34 cellular contexts compared by ENCODE assay signal in the genomic region with DNA sequence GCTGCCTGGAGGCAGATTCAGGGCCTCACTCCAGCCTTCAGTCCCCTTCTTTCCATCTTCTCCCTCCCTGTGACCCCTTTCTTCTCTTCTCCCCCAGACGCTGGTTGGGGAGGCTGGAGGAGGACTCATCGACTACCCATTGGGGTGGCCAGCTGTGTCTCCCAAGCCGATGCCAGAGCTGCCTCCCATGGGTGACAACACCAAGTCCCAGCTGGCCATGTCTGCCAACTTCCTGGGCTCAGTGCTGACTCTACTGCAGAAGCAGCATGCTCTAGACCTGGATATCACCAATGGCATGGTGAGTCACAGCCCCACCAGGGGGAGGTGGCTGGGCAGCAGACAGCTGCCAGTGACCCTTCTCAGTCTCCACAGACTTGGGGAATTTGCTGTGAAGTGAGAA. TPM values are rescaled to one million over a fixed set of nuclear protein-coding genes. Genes with fewer than 3 reads are reported as not detected.
"Had no signal": no experiment of that assay in that cellular context is flagged by ENCODE, and none has a peak within 500 bp of the region (broad histone marks: within the 10 kb centered on the region; RNA-seq: fewer than 3 reads in every experiment).

No MANE protein-coding gene starts in this region.

- H3K4me3 ChIP-seq: adrenal gland, body of pancreas, gastroesophageal sphincter, hepatocyte, pancreas, psoas muscle, stomach, tibial artery, upper lobe of right lung had no signal

- H3K4me1 Mint-ChIP-seq: activated B cell treated with CpG ODN at 0.5 μM for 24 hours; activated T-helper 17 cell treated with anti-CD3 and anti-CD28 coated beads, Interleukin-2, amount 50 U/mL, for 72 hours; mesothelial cell of epicardium; naive B cell; nephron progenitor cell; stimulated activated naive B cell treated with anti-CD40 and anti-IgM and Interleukin-4, amounts not matched to agents 10 μg/mL and 1 μg/mL and 100 μg/mL, for 72 hours had no signal

- H3K27ac Mint-ChIP-seq: activated B cell treated with CpG ODN at 0.5 μM for 24 hours; activated CD8-positive, alpha-beta T cell treated with anti-CD3 and anti-CD28 coated beads for 36 hours; activated naive CD4-positive, alpha-beta T cell treated with anti-CD3 and anti-CD28 coated beads, Interleukin-2, amount 50 U/mL, for 72 hours; activated T-helper 17 cell treated with anti-CD3 and anti-CD28 coated beads, Interleukin-2, amount 50 U/mL, for 72 hours; effector memory CD8-positive, alpha-beta T cell; mesothelial cell of epicardium; nephron progenitor cell; stimulated activated naive B cell treated with anti-CD40 and anti-IgM and Interleukin-4, amounts not matched to agents 10 μg/mL and 1 μg/mL and 100 μg/mL, for 72 hours had no signal

- H3K9me3 Mint-ChIP-seq: activated B cell treated with CpG ODN at 0.5 μM for 24 hours; activated CD8-positive, alpha-beta T cell treated with anti-CD3 and anti-CD28 coated beads for 36 hours; activated T-cell treated with anti-CD3 and anti-CD28 coated beads, Interleukin-2, amount 50 U/mL, for 4 hours; effector memory CD8-positive, alpha-beta T cell; mesothelial cell of epicardium; nephron progenitor cell; stimulated activated naive B cell treated with anti-CD40 and anti-IgM and Interleukin-4, amounts not matched to agents 10 μg/mL and 1 μg/mL and 100 μg/mL, for 72 hours had no signal

- H3K27me3 Mint-ChIP-seq: activated B cell treated with CpG ODN at 0.5 μM for 24 hours; activated CD8-positive, alpha-beta T cell treated with anti-CD3 and anti-CD28 coated beads for 36 hours; activated T-helper 17 cell treated with anti-CD3 and anti-CD28 coated beads, Interleukin-2, amount 50 U/mL, for 72 hours; effector memory CD8-positive, alpha-beta T cell had no signal

- ATAC-seq: activated CD8-positive, alpha-beta T cell treated with anti-CD3 and anti-CD28 coated beads for 36 hours; activated naive CD4-positive, alpha-beta T cell treated with anti-CD3 and anti-CD28 coated beads, Interleukin-2, amount 50 U/mL, for 72 hours; activated T-cell treated with anti-CD3 and anti-CD28 coated beads, Interleukin-2, amount 50 U/mL, for 4 hours; activated T-helper 17 cell treated with anti-CD3 and anti-CD28 coated beads, Interleukin-2, amount 50 U/mL, for 72 hours; body of pancreas; effector memory CD8-positive, alpha-beta T cell; gastroesophageal sphincter; left colon; pancreas; psoas muscle; stimulated activated naive B cell treated with anti-CD40 and anti-IgM and Interleukin-4, amounts not matched to agents 10 μg/mL and 1 μg/mL and 100 μg/mL, for 72 hours; upper lobe of right lung had no signal

- H3K36me3 Mint-ChIP-seq: activated naive CD4-positive, alpha-beta T cell treated with anti-CD3 and anti-CD28 coated beads, Interleukin-2, amount 50 U/mL, for 72 hours; mesothelial cell of epicardium; naive B cell; stimulated activated naive B cell treated with anti-CD40 and anti-IgM and Interleukin-4, amounts not matched to agents 10 μg/mL and 1 μg/mL and 100 μg/mL, for 72 hours had no signal

- H3K4me3 Mint-ChIP-seq: activated B cell treated with CpG ODN at 0.5 μM for 24 hours; activated CD8-positive, alpha-beta T cell treated with anti-CD3 and anti-CD28 coated beads for 36 hours; activated T-cell treated with anti-CD3 and anti-CD28 coated beads, Interleukin-2, amount 50 U/mL, for 4 hours; activated T-helper 17 cell treated with anti-CD3 and anti-CD28 coated beads, Interleukin-2, amount 50 U/mL, for 72 hours; effector memory CD8-positive, alpha-beta T cell; mesothelial cell of epicardium; naive B cell; nephron progenitor cell; stimulated activated naive B cell treated with anti-CD40 and anti-IgM and Interleukin-4, amounts not matched to agents 10 μg/mL and 1 μg/mL and 100 μg/mL, for 72 hours had no signal

- FAIRE-seq: colon, keratinocyte, pancreas had no signal

- DNase-seq: activated B cell treated with CpG ODN at 0.5 μM for 24 hours; activated CD4-positive, alpha-beta T cell treated with anti-CD3 and anti-CD28 coated beads, Interleukin-2, amount 50 U/mL, for 1 hour; activated CD8-positive, alpha-beta T cell treated with anti-CD3 and anti-CD28 coated beads for 36 hours; activated gamma-delta T cell treated with Interleukin-2 at 50 U/mL for 16 hours; activated T-cell treated with anti-CD3 and anti-CD28 coated beads, Interleukin-2, amount 50 U/mL, for 4 hours; adrenal gland; aorta; body of pancreas; effector memory CD8-positive, alpha-beta T cell; erythroblast; left colon; mammary epithelial cell; naive B cell; nephron progenitor cell; pancreas; psoas muscle; stimulated activated CD4-positive, alpha-beta T cell treated with anti-CD3 and anti-CD28 coated beads, Interleukin-15, amount 100 ng/mL, for 24 hours; stimulated activated CD4-positive, alpha-beta T cell treated with anti-CD3 and anti-CD28 coated beads, Interleukin-2, amount 100 ng/mL, for 24 hours; stimulated activated naive B cell treated with anti-CD40 and anti-IgM and Interleukin-4, amounts not matched to agents 10 μg/mL and 1 μg/mL and 100 μg/mL, for 72 hours; stomach; T-helper 2 cell; tibial artery; upper lobe of right lung had no signal

RNA-seq across cellular contexts. Expression of a gene that starts 12.9 kb away (rescaled TPM):
- total RNA-seq: activated B cell treated with CpG ODN at 0.5 μM for 24 hours; activated CD8-positive, alpha-beta T cell treated with anti-CD3 and anti-CD28 coated beads for 36 hours; activated naive CD4-positive, alpha-beta T cell treated with anti-CD3 and anti-CD28 coated beads, Interleukin-2, amount 50 U/mL, for 72 hours; activated T-cell treated with anti-CD3 and anti-CD28 coated beads, Interleukin-2, amount 50 U/mL, for 4 hours; activated T-helper 17 cell treated with anti-CD3 and anti-CD28 coated beads, Interleukin-2, amount 50 U/mL, for 72 hours; adrenal gland; aorta; body of pancreas; dermis microvascular lymphatic vessel endothelial cell; fibroblast of lung; fibroblast of villous mesenchyme; gastroesophageal sphincter; hepatocyte; left colon; liver; mammary epithelial cell; mesothelial cell of epicardium; pancreas; psoas muscle; stomach; upper lobe of right lung had no signal

RNA-seq across cellular contexts. Expression of a gene that starts 38.7 kb away (rescaled TPM):
- total RNA-seq: activated B cell treated with CpG ODN at 0.5 μM for 24 hours; activated CD8-positive, alpha-beta T cell treated with anti-CD3 and anti-CD28 coated beads for 36 hours; activated naive CD4-positive, alpha-beta T cell treated with anti-CD3 and anti-CD28 coated beads, Interleukin-2, amount 50 U/mL, for 72 hours; activated T-cell treated with anti-CD3 and anti-CD28 coated beads, Interleukin-2, amount 50 U/mL, for 4 hours; activated T-helper 17 cell treated with anti-CD3 and anti-CD28 coated beads, Interleukin-2, amount 50 U/mL, for 72 hours; adrenal gland; aorta; body of pancreas; dermis microvascular lymphatic vessel endothelial cell; fibroblast of lung; fibroblast of villous mesenchyme; gastroesophageal sphincter; hepatocyte; left colon; liver; mammary epithelial cell; mesothelial cell of epicardium; pancreas; psoas muscle; stomach; upper lobe of right lung had no signal
